In the genomic region with DNA sequence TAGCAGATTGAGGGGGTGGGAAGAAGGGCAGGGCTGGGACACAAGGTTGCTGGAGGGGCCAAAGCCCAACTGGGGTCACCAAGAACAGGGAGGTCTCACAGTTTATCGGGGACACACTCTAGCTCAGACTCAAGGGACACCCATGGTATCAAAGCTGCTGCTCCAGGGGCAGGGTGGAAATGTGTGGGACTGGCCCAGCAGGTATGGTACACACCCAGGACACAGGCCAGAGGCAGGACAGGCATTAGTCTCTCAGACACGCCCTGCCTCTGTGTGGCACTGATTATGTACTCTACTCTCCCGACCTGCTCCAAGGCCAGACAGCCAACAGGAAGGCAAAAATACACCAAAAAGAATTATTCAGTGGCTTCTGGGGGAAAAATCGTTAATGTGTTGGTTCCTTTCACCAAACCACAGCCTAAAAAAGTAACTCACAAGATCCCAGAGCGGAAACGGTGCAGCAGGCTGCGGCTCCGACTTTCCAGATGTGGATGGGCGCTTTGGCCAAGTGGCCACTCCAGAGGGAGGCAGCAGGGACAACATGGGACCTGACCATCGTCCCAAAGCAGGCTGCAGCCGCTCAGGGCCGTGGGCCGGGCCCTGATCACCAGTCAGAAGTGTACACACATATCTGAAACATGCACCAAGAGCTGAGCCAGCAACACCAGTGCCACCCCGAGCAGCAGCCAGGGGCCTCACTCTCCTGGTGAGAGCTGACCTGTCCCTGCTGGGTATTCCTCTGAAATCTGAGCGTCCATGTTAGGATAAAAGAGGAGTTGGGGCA, we compare ENCODE assay signal across 8 cellular contexts. TPM values are rescaled to one million over a fixed set of nuclear protein-coding genes. Genes with fewer than 3 reads are reported as not detected.
DNase-seq lines count a peak whose midpoint lies in the region; ATAC-seq and TF ChIP-seq lines count a peak whose summit lies in the region.

No MANE protein-coding gene starts in this region.

- intact Hi-C loops in activated CD4-positive, alpha-beta T cell treated with anti-CD3 and anti-CD28 coated beads for 36 hours (cut with DNase I, micrococcal nuclease) = loop anchor here in 1 of 2 experiments (1.0 to 10.0 kb wide), 8 partner anchors 8 to 536 kb away; a partner anchor contains a TSS
- intact Hi-C loops in spleen (cut with DNase I; ENCODE audit: low total_unique reads) = no loop called here

- H3K9me3 ChIP-seq in spleen = no peaks in the 10 kb centered on the region

- H3K4me3 ChIP-seq in epithelial cell of esophagus (ENCODE audit: low read length) (no peak overlapping the region), spleen (peak overlapping the region in 1 of 8 donors; percentile 99)

- peak overlapping the region; percentile 85 for H3K4me3 Mint-ChIP-seq in activated CD4-positive, alpha-beta T cell treated with anti-CD3 and anti-CD28 coated beads for 36 hours

- peak overlapping the region; percentile 58 for H3K27ac Mint-ChIP-seq in activated CD4-positive, alpha-beta T cell treated with anti-CD3 and anti-CD28 coated beads for 36 hours

- no peaks in the 10 kb centered on the region for H3K27me3 ChIP-seq in spleen (replicated peaks in 1 of 7)

- peaks cover 2 to 62% (median 39%) of the 10 kb centered on the region in 6 donors for H3K36me3 ChIP-seq in spleen

- POLR2A ChIA-PET in activated CD4-positive, alpha-beta T cell treated with anti-CD3 and anti-CD28 coated beads for 36 hours (lab: Charles Lee) = no interaction called here

- no peak for TF ChIP-seq CTCF in epithelial cell of esophagus (IDR thresholded peaks at IDR 0.05; ENCODE audit: insufficient read depth, low read depth, low read length, missing control alignments)
- TF ChIP-seq CTCF in spleen (IDR thresholded peaks at IDR 0.05 in 8 of 11, conservative IDR thresholded peaks at IDR 0.05 in 3 of 11) = no peak

- ATAC-seq in activated CD4-positive, alpha-beta T cell treated with anti-CD3 and anti-CD28 coated beads for 36 hours = no peak
- ATAC-seq in HG02852 (IDR thresholded peaks at IDR 0.05; ENCODE audit: unreplicated experiment) (no peak), HG02981 (IDR thresholded peaks at IDR 0.05; ENCODE audit: unreplicated experiment) (no peak), GM21786 (IDR thresholded peaks at IDR 0.05; ENCODE audit: unreplicated experiment) (no peak)

- H3K9me3 Mint-ChIP-seq in activated CD4-positive, alpha-beta T cell treated with anti-CD3 and anti-CD28 coated beads for 36 hours (ENCODE audit: low read depth) = no peaks in the 10 kb centered on the region

- H3K36me3 Mint-ChIP-seq in activated CD4-positive, alpha-beta T cell treated with anti-CD3 and anti-CD28 coated beads for 36 hours (ENCODE audit: low read depth) = peaks cover 34% of the 10 kb centered on the region

- H3K27ac ChIP-seq in spleen = peak overlapping the region in 5 of 8 donors; percentile 61 to 98 (median 91)

- no peak for DNase-seq in activated CD4-positive, alpha-beta T cell treated with anti-CD3 and anti-CD28 coated beads for 36 hours
- no peak for DNase-seq in activated CD4-positive, alpha-beta T cell treated with anti-CD3 and anti-CD28 coated beads, Interleukin-2, amount 50 U/mL, for 4 hours
- DNase-seq in OCI-M1 (lab: John Stamatoyannopoulos, UW) (peak; percentile 19), epithelial cell of esophagus (ENCODE audit: low read depth) (peak; percentile 51), spleen (no peak)

- H3K27me3 Mint-ChIP-seq in activated CD4-positive, alpha-beta T cell treated with anti-CD3 and anti-CD28 coated beads for 36 hours = no peaks in the 10 kb centered on the region

- CTCF ChIA-PET in activated CD4-positive, alpha-beta T cell treated with anti-CD3 and anti-CD28 coated beads for 36 hours (lab: Charles Lee) = no interaction called here

- peaks cover 22 to 88% (median 65%) of the 10 kb centered on the region in 6 donors for H3K4me1 ChIP-seq in spleen

- TF ChIP-seq POLR2A in spleen (IDR thresholded peaks at IDR 0.05) = no peak

- WGBS in spleen, 5 donors = 60 to 79% (median 61%) methylated on average over 14 to 15 of the region's 15 CpGs

- peaks cover 27% of the 10 kb centered on the region for H3K4me1 Mint-ChIP-seq in activated CD4-positive, alpha-beta T cell treated with anti-CD3 and anti-CD28 coated beads for 36 hours

RNA-seq across cellular contexts. Expression of a gene that starts 1.0 kb away (rescaled TPM):
- 10 to 100 TPM; 29.3 to 31.8 TPM for total RNA-seq in activated CD4-positive, alpha-beta T cell treated with anti-CD3 and anti-CD28 coated beads for 36 hours
- total RNA-seq in spleen = 10 to 100 TPM; 34.5 to 53.1 (median 37.5) TPM
- polyA plus RNA-seq in spleen = 10 to 100 TPM; 28.5 to 54.5 (median 54.2) TPM

RNA-seq across cellular contexts. Expression of a gene that starts 7.8 kb away (rescaled TPM):
- 10 to 100 TPM; 19.7 to 24.0 TPM for total RNA-seq in activated CD4-positive, alpha-beta T cell treated with anti-CD3 and anti-CD28 coated beads for 36 hours
- total RNA-seq in spleen = 10 to 100 TPM; 12.5 to 25.5 (median 14.6) TPM
- 10 to 100 TPM; 16.1 to 22.7 (median 19.4) TPM for polyA plus RNA-seq in spleen

RNA-seq across cellular contexts. Expression of a gene that starts 8.6 kb away (rescaled TPM):
- 10 to 100 TPM; 15.3 to 18.3 TPM for total RNA-seq in activated CD4-positive, alpha-beta T cell treated with anti-CD3 and anti-CD28 coated beads for 36 hours
- 10 to 100 TPM; 22.3 to 41.4 (median 24.2) TPM for total RNA-seq in spleen
- 10 to 100 TPM in 1 of 3 donors, 1 to 10 TPM in 2; 3.2 to 14.2 (median 3.7) TPM for polyA plus RNA-seq in spleen

RNA-seq across cellular contexts. Expression of a gene that starts 16.9 kb away (rescaled TPM):
- total RNA-seq in activated CD4-positive, alpha-beta T cell treated with anti-CD3 and anti-CD28 coated beads for 36 hours = under 1 TPM in 1 of 2 experiments, not detected in 1; 0.14 TPM
- 1 to 10 TPM in 3 of 7 donors, under 1 TPM in 3, not detected in 1; 0.23 to 2.9 (median 0.74) TPM for total RNA-seq in spleen
- 1 to 10 TPM; 2.2 to 4.8 (median 3.0) TPM for polyA plus RNA-seq in spleen

RNA-seq across cellular contexts. Expression of a gene that starts 18.1 kb away (rescaled TPM):
- 100 to 1,000 TPM; 110 to 134 TPM for total RNA-seq in activated CD4-positive, alpha-beta T cell treated with anti-CD3 and anti-CD28 coated beads for 36 hours
- total RNA-seq in spleen = 10 to 100 TPM in 1 of 7 donors, 1 to 10 TPM in 6; 3.4 to 10.8 (median 5.5) TPM
- polyA plus RNA-seq in spleen = 1 to 10 TPM; 1.7 to 6.4 (median 5.0) TPM

Comparison
In these comparisons a context has a peak if more than half of its experiments do, and no peak if none do; other contexts are left out.
1. DNase-seq: peak in OCI-M1 (single experiment) and epithelial cell of esophagus (single experiment); none in activated CD4-positive, alpha-beta T cell treated with anti-CD3 and anti-CD28 coated beads for 36 hours (single experiment), activated CD4-positive, alpha-beta T cell treated with anti-CD3 and anti-CD28 coated beads, Interleukin-2, amount 50 U/mL, for 4 hours (0 of 2) and spleen (single experiment).